ENCODE assay signal across 8 cellular contexts in the genomic region with DNA sequence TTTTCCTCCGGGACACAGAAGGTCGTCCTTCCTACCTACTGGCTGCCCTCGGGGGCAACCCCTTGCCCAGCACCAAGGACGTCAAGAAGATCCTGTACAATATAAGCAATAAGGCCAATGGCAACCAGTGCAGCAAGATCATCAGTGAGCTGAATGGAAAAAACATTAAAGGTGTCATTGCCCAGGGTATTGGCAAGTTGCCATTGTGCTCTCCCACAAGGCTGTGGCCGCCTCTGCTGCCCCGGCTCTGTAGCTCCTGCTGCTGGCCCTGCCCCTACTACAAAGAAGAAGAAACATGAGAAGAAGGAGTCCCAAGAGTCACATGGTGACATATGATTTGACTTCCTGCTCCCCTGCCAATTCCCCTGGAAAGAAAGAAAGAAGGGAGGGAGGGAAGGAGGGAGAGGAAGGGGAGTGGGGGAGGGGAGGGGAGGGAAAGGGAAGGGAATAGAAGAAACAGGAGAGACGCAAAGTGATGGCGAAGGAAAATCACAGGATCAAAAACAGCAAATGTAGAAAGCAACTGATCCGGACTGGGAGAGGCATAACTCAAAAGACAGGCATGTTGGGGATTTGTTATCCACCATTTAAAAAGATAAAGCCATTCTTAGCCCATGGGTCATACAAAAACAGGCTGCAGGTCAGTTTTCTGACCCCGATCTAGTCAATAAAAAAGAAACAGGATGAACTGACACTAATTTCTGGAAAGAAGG.
DNase-seq lines count a peak whose midpoint lies in the region; ATAC-seq and TF ChIP-seq lines count a peak whose summit lies in the region.
"Had no signal": no experiment of that assay in that cellular context is flagged by ENCODE, and none has a peak within 500 bp of the region (broad histone marks: within the 10 kb centered on the region; RNA-seq: fewer than 3 reads in every experiment).

No MANE protein-coding gene starts in this region.

- CTCF ChIA-PET in activated CD8-positive, alpha-beta memory T cell treated with anti-CD3 and anti-CD28 coated beads, Interleukin-2, amount 10 ng/mL, durations not matched to agents 7 days and 5 days (lab: Charles Lee) = interaction anchor here (1.0 to 1.1 kb wide), 2 partner anchors 12 to 34 kb away, joined by 3 read pairs; no protein-coding TSS in a partner anchor
- CTCF ChIA-PET in PC-3 (lab: Charles Lee) = interaction anchor here (0.7 kb wide), 1 partner anchor 169 kb away, joined by 4 read pairs; a partner anchor contains a TSS

- H3K9me2 ChIP-seq in PC-3 (replicated peaks; ENCODE audit: low read length) = no peaks in the 10 kb centered on the region

- H3K4me3 ChIP-seq in GM12875 (ENCODE audit: low read depth, low read length) = peak overlapping the region; percentile 21
- no peak overlapping the region for H3K4me3 ChIP-seq in PC-3 (ENCODE audit: low read length)
- H3K4me3 ChIP-seq: tibial artery had no signal

- peaks cover 30% of the 10 kb centered on the region for H3K9me3 Mint-ChIP-seq in activated CD8-positive, alpha-beta memory T cell treated with anti-CD3 and anti-CD28 coated beads, Interleukin-2, amount 10 ng/mL, durations not matched to agents 7 days and 5 days (ENCODE audit: low read depth)
- H3K9me3 Mint-ChIP-seq in immature natural killer cell = peaks cover 13 to 37% (median 20%) of the 10 kb centered on the region in 6 donors

- no peak for ATAC-seq in activated CD8-positive, alpha-beta memory T cell treated with anti-CD3 and anti-CD28 coated beads, Interleukin-2, amount 10 ng/mL, durations not matched to agents 7 days and 5 days
- ATAC-seq in PC-3 = no peak

- H3K9me3 ChIP-seq in PC-3 (ENCODE audit: low read length) = no peaks in the 10 kb centered on the region
- H3K9me3 ChIP-seq: tibial artery had no signal

- POLR2A ChIA-PET in PC-3 (lab: Charles Lee; ENCODE audit: unreplicated experiment) = no interaction called here

- H2AFZ ChIP-seq in PC-3 (ENCODE audit: low read length) = no peak overlapping the region

- no peaks in the 10 kb centered on the region for H4K20me1 ChIP-seq in PC-3 (ENCODE audit: low read length)

- no peaks in the 10 kb centered on the region for H3K36me3 ChIP-seq in PC-3 (ENCODE audit: low read depth, low read length)
- H3K36me3 ChIP-seq: tibial artery had no signal

- H3K36me3 Mint-ChIP-seq in activated CD8-positive, alpha-beta memory T cell treated with anti-CD3 and anti-CD28 coated beads, Interleukin-2, amount 10 ng/mL, durations not matched to agents 7 days and 5 days = peaks cover 66% of the 10 kb centered on the region
- peaks cover 12 to 27% (median 16%) of the 10 kb centered on the region in 3 donors for H3K36me3 Mint-ChIP-seq in immature natural killer cell

- no peak overlapping the region for H3K27ac ChIP-seq in PC-3 (ENCODE audit: low read length)
- H3K27ac ChIP-seq: tibial artery had no signal

- no peaks in the 10 kb centered on the region for H3K27me3 Mint-ChIP-seq in activated CD8-positive, alpha-beta memory T cell treated with anti-CD3 and anti-CD28 coated beads, Interleukin-2, amount 10 ng/mL, durations not matched to agents 7 days and 5 days
- peaks cover 22 to 29% (median 29%) of the 10 kb centered on the region in 3 donors for H3K27me3 Mint-ChIP-seq in immature natural killer cell (ENCODE audit: low read depth in 3 of 3)

- H3K4me3 Mint-ChIP-seq in activated CD8-positive, alpha-beta memory T cell treated with anti-CD3 and anti-CD28 coated beads, Interleukin-2, amount 10 ng/mL, durations not matched to agents 7 days and 5 days = peak overlapping the region; percentile 5
- H3K4me3 Mint-ChIP-seq in immature natural killer cell = peak overlapping the region; percentile 80 to 90 (median 87)

- TF ChIP-seq CTCF in GM12875 (IDR thresholded peaks at IDR 0.05; ENCODE audit: borderline replicate concordance, insufficient read depth, low read depth, low read length) (no peak), PC-3 (conservative IDR thresholded peaks at IDR 0.05; ENCODE audit: low read depth, low read length) (no peak)

- intact Hi-C loops in PC-3 (cut with micrococcal nuclease) = no loop called here

- H3K79me2 ChIP-seq in PC-3 (ENCODE audit: low read length) = no peaks in the 10 kb centered on the region

- DNase-seq in NCI-H1436 (lab: John Stamatoyannopoulos, UW) = peak; percentile 23
- DNase-seq in activated CD8-positive, alpha-beta memory T cell treated with anti-CD3 and anti-CD28 coated beads, Interleukin-2, amount 10 ng/mL, durations not matched to agents 7 days and 5 days = peak; percentile 50
- peak; percentile 79 to 84 (median 81) for DNase-seq in immature natural killer cell
- no peak for DNase-seq in PC-3
- no peak for DNase-seq in cerebellum (ENCODE audit: low spot score)
- no peak for DNase-seq in NCI-H526 (lab: John Stamatoyannopoulos, UW)

- no peaks in the 10 kb centered on the region for H3K4me1 ChIP-seq in PC-3 (ENCODE audit: insufficient read depth, low read length)
- H3K4me1 ChIP-seq: tibial artery had no signal

- peaks cover 51% of the 10 kb centered on the region for H3K4me1 Mint-ChIP-seq in activated CD8-positive, alpha-beta memory T cell treated with anti-CD3 and anti-CD28 coated beads, Interleukin-2, amount 10 ng/mL, durations not matched to agents 7 days and 5 days
- peaks cover 68 to 75% of the 10 kb centered on the region in 2 donors for H3K4me1 Mint-ChIP-seq in immature natural killer cell

- peak overlapping the region; percentile 100 for H3K27ac Mint-ChIP-seq in activated CD8-positive, alpha-beta memory T cell treated with anti-CD3 and anti-CD28 coated beads, Interleukin-2, amount 10 ng/mL, durations not matched to agents 7 days and 5 days
- peak overlapping the region; percentile 97 to 99 (median 98) for H3K27ac Mint-ChIP-seq in immature natural killer cell

- no peaks in the 10 kb centered on the region for H3K27me3 ChIP-seq in PC-3 (ENCODE audit: low read length)
- H3K27me3 ChIP-seq: tibial artery had no signal

- no peaks in the 10 kb centered on the region for H3F3A ChIP-seq in PC-3 (ENCODE audit: low read length, unreplicated experiment)

- H3K9ac ChIP-seq in PC-3 (ENCODE audit: low read length) = no peak overlapping the region

- H3K4me2 ChIP-seq in PC-3 (ENCODE audit: low read length) = no peak overlapping the region

- BruUV-seq in PC-3 (replicated peaks; lab: Mats Ljungman, UMichigan) = no TSS peak

Comparison
In these comparisons a context has a peak if more than half of its experiments do, and no peak if none do; other contexts are left out.
1. DNase-seq: peak in NCI-H1436 (single experiment), activated CD8-positive, alpha-beta memory T cell treated with anti-CD3 and anti-CD28 coated beads, Interleukin-2, amount 10 ng/mL, durations not matched to agents 7 days and 5 days (single experiment) and immature natural killer cell (3 of 3); none in PC-3 (single experiment), cerebellum (single experiment) and NCI-H526 (0 of 2).